ENCODE assay signal across 27 cellular contexts in the genomic region with DNA sequence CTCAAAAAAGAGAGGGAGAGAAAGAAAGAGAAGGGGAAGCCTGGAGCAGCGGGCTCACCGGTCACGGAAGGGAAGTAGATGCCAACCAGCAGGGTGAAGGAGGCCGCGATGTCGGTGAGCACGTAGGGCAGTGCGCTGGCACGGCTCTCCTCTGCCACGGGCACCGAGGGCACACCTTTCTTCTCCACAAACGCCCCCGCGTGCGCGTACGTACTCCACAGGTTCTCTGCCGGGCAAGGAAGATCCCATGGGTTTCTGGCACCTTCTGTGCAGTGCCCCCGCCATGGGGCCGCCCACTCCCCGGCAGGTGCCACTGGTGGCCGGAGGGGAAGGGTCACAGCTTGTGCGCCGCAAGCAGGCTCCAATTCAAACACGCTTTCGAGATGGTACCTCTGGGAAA. TPM values are rescaled to one million over a fixed set of nuclear protein-coding genes. Genes with fewer than 3 reads are reported as not detected.
DNase-seq lines count a peak whose midpoint lies in the region; ATAC-seq, FAIRE-seq and TF ChIP-seq lines count a peak whose summit lies in the region.
"Had no signal": no experiment of that assay in that cellular context is flagged by ENCODE, and none has a peak within 500 bp of the region (broad histone marks: within the 10 kb centered on the region; RNA-seq: fewer than 3 reads in every experiment).

No MANE protein-coding gene starts in this region.

- peaks cover 26 to 66% of the 10 kb centered on the region in 2 experiments for H3K36me3 ChIP-seq in HepG2 (replicated peaks in 1 of 2; ENCODE audit: control insufficient read depth in 1 of 2, insufficient read depth in 2 of 2, low read length in 2 of 2)
- H3K36me3 ChIP-seq in right lobe of liver, result peaks cover 0 to 80% (median 41%) of the 10 kb centered on the region in 4 donors

- TF ChIP-seq CTCF in HepG2 (CRISPR knock-in tag; IDR thresholded peaks at IDR 0.05), result no peak
- TF ChIP-seq CTCF in right lobe of liver (IDR thresholded peaks at IDR 0.05), result no peak
- no peak for TF ChIP-seq CTCF in progenitor cell of endocrine pancreas (IDR thresholded peaks at IDR 0.05; ENCODE audit: unreplicated experiment)
- no peak for TF ChIP-seq CTCF in lower leg skin (IDR thresholded peaks at IDR 0.05)

- POLR2A ChIA-PET in activated CD4-positive, alpha-beta T cell treated with anti-CD3 and anti-CD28 coated beads, Interleukin-2, amount 10 ng/mL, durations not matched to agents 7 days and 5 days (lab: Charles Lee), result no interaction called here
- POLR2A ChIA-PET in HepG2 (lab: Yijun Ruan, JAX), result no interaction called here

- no TSS peak for BruUV-seq in HepG2 (replicated peaks; lab: Mats Ljungman, UMichigan)

- CTCF ChIA-PET in activated CD4-positive, alpha-beta T cell treated with anti-CD3 and anti-CD28 coated beads, Interleukin-2, amount 10 ng/mL, durations not matched to agents 7 days and 5 days (lab: Charles Lee), result no interaction called here
- CTCF ChIA-PET in HepG2 (lab: Yijun Ruan, JAX; ENCODE audit: low intra/inter-chr PET ratio, low total read pairs), result no interaction called here

- 94% methylated on average over 17 of the region's 26 CpGs for WGBS in HepG2 (ENCODE audit: low lambda C conversion rate)
- WGBS in right lobe of liver (ENCODE audit: insufficient coverage, low coverage, low lambda C conversion rate, missing lambda C conversion rate), result no CpG with 5 or more reads among the region's 26 CpGs
- 86 to 91% methylated on average over 25 to 26 of the region's 26 CpGs for WGBS in lower leg skin, 2 donors

- ATAC-seq in HepG2 (no peak), right lobe of liver (no peak), HG02588 (IDR thresholded peaks at IDR 0.05; ENCODE audit: unreplicated experiment) (no peak)
- ATAC-seq in effector memory CD8-positive, alpha-beta T cell (replicated peaks), result no peak
- ATAC-seq: GM12878, Right ventricle myocardium inferior had no signal

- intact Hi-C loops in activated CD4-positive, alpha-beta T cell treated with anti-CD3 and anti-CD28 coated beads, Interleukin-2, amount 10 ng/mL, durations not matched to agents 24 days and 14 days (cut with micrococcal nuclease), result no loop called here
- intact Hi-C loops in HepG2 (cut with micrococcal nuclease; ENCODE audit: unreplicated experiment), result no loop called here
- intact Hi-C loops in right lobe of liver (cut with DNase I), result no loop called here
- intact Hi-C loops in lower leg skin (cut with DNase I; ENCODE audit: low total_unique reads), result no loop called here

- no peaks in the 10 kb centered on the region for H3K4me1 Mint-ChIP-seq in activated CD4-positive, alpha-beta T cell treated with anti-CD3 and anti-CD28 coated beads, Interleukin-2, amount 10 ng/mL, durations not matched to agents 24 days and 14 days
- H3K4me1 Mint-ChIP-seq in activated CD4-positive, alpha-beta T cell treated with anti-CD3 and anti-CD28 coated beads, Interleukin-2, amount 10 ng/mL, durations not matched to agents 7 days and 5 days, result no peaks in the 10 kb centered on the region
- H3K4me1 Mint-ChIP-seq in effector memory CD8-positive, alpha-beta T cell (ENCODE audit: low read depth in 2 of 2), result peaks cover 0 to 2% of the 10 kb centered on the region in 2 donors
- no peaks in the 10 kb centered on the region for H3K4me1 Mint-ChIP-seq in progenitor cell of endocrine pancreas (ENCODE audit: low read depth)

- H3K79me2 ChIP-seq in HepG2 (ENCODE audit: insufficient read depth, low read length), result no peaks in the 10 kb centered on the region

- TF ChIP-seq EP300 in HepG2 (IDR thresholded peaks at IDR 0.05; ENCODE audit: low read depth in 2 of 2, low read length in 2 of 2), result no peak
- TF ChIP-seq EP300 in HepG2 (CRISPR knock-in tag; IDR thresholded peaks at IDR 0.05; ENCODE audit: borderline replicate concordance), result no peak

- H3K27me3 ChIP-seq in HepG2 (ENCODE audit: control insufficient read depth in 1 of 2, insufficient read depth in 2 of 2, low read length in 2 of 2), result no peaks in the 10 kb centered on the region
- no peaks in the 10 kb centered on the region for H3K27me3 ChIP-seq in right lobe of liver
- H3K27me3 ChIP-seq: BLaER1, Peyer's patch had no signal

- H3K27me3 Mint-ChIP-seq in activated CD4-positive, alpha-beta T cell treated with anti-CD3 and anti-CD28 coated beads, Interleukin-2, amount 10 ng/mL, durations not matched to agents 24 days and 14 days, result no peaks in the 10 kb centered on the region
- H3K27me3 Mint-ChIP-seq in activated CD4-positive, alpha-beta T cell treated with anti-CD3 and anti-CD28 coated beads, Interleukin-2, amount 10 ng/mL, durations not matched to agents 7 days and 5 days, result no peaks in the 10 kb centered on the region
- no peaks in the 10 kb centered on the region for H3K27me3 Mint-ChIP-seq in effector memory CD8-positive, alpha-beta T cell
- no peaks in the 10 kb centered on the region for H3K27me3 Mint-ChIP-seq in progenitor cell of endocrine pancreas
- H3K27me3 Mint-ChIP-seq: CD4-positive, alpha-beta T cell had no signal

- no peak overlapping the region for H3K4me2 ChIP-seq in HepG2 (ENCODE audit: low read depth, low read length)
- H3K4me2 ChIP-seq: BLaER1, KMS-11 had no signal

- H3K4me3 ChIP-seq in HepG2 (replicated peaks in 1 of 3; ENCODE audit: insufficient read depth in 1 of 3, low read depth in 2 of 3, low read length in 3 of 3), result no peak overlapping the region
- H3K4me3 ChIP-seq in right lobe of liver, result no peak overlapping the region
- no peak overlapping the region for H3K4me3 ChIP-seq in lower leg skin (ENCODE audit: low read depth, poor library complexity, severe bottlenecking)
- H3K4me3 ChIP-seq: BLaER1, GM12878, Peyer's patch had no signal

- no peaks in the 10 kb centered on the region for H4K20me1 ChIP-seq in HepG2 (ENCODE audit: insufficient read depth, low read length)
- H4K20me1 ChIP-seq: BLaER1 had no signal

- no peak for TF ChIP-seq POLR2A in HepG2 (IDR thresholded peaks at IDR 0.05; ENCODE audit: insufficient read depth in 1 of 2, low read depth in 2 of 2, low read length in 2 of 2)
- TF ChIP-seq POLR2A in right lobe of liver (IDR thresholded peaks at IDR 0.05), result no peak
- TF ChIP-seq POLR2A in lower leg skin (IDR thresholded peaks at IDR 0.05), result no peak

- H3K4me3 Mint-ChIP-seq in activated CD4-positive, alpha-beta T cell treated with anti-CD3 and anti-CD28 coated beads, Interleukin-2, amount 10 ng/mL, durations not matched to agents 24 days and 14 days, result no peak overlapping the region
- H3K4me3 Mint-ChIP-seq in activated CD4-positive, alpha-beta T cell treated with anti-CD3 and anti-CD28 coated beads, Interleukin-2, amount 10 ng/mL, durations not matched to agents 7 days and 5 days, result no peak overlapping the region
- no peak overlapping the region for H3K4me3 Mint-ChIP-seq in effector memory CD8-positive, alpha-beta T cell
- H3K4me3 Mint-ChIP-seq in progenitor cell of endocrine pancreas (ENCODE audit: low read depth), result no peak overlapping the region
- H3K4me3 Mint-ChIP-seq: CD4-positive, alpha-beta T cell; HFFc6 had no signal

- peak overlapping the region; percentile 68 for H3K27ac Mint-ChIP-seq in activated CD4-positive, alpha-beta T cell treated with anti-CD3 and anti-CD28 coated beads, Interleukin-2, amount 10 ng/mL, durations not matched to agents 24 days and 14 days
- no peak overlapping the region for H3K27ac Mint-ChIP-seq in activated CD4-positive, alpha-beta T cell treated with anti-CD3 and anti-CD28 coated beads, Interleukin-2, amount 10 ng/mL, durations not matched to agents 7 days and 5 days
- H3K27ac Mint-ChIP-seq in effector memory CD8-positive, alpha-beta T cell, result peak overlapping the region; percentile 32 to 57
- H3K27ac Mint-ChIP-seq in progenitor cell of endocrine pancreas, result peak overlapping the region; percentile 52
- H3K27ac Mint-ChIP-seq: CD4-positive, alpha-beta T cell; HFFc6 had no signal

- no peak overlapping the region for H2AFZ ChIP-seq in HepG2 (ENCODE audit: low read length)

- H3K27ac ChIP-seq in HepG2 (ENCODE audit: extremely low read length, insufficient read depth, low read length), result no peak overlapping the region
- H3K27ac ChIP-seq in right lobe of liver, result no peak overlapping the region
- H3K27ac ChIP-seq: 22Rv1, BLaER1, KMS-11, Peyer's patch had no signal

- FAIRE-seq in HepG2 (lab: Jason Lieb, UNC), result no peak
- FAIRE-seq: GM12878 had no signal

- H3K9me3 Mint-ChIP-seq in activated CD4-positive, alpha-beta T cell treated with anti-CD3 and anti-CD28 coated beads, Interleukin-2, amount 10 ng/mL, durations not matched to agents 24 days and 14 days, result no peaks in the 10 kb centered on the region
- no peaks in the 10 kb centered on the region for H3K9me3 Mint-ChIP-seq in activated CD4-positive, alpha-beta T cell treated with anti-CD3 and anti-CD28 coated beads, Interleukin-2, amount 10 ng/mL, durations not matched to agents 7 days and 5 days
- H3K9me3 Mint-ChIP-seq in effector memory CD8-positive, alpha-beta T cell, result no peaks in the 10 kb centered on the region
- no peaks in the 10 kb centered on the region for H3K9me3 Mint-ChIP-seq in progenitor cell of endocrine pancreas (ENCODE audit: low read depth)
- H3K9me3 Mint-ChIP-seq: CD4-positive, alpha-beta T cell had no signal

- no peak overlapping the region for H3K9ac ChIP-seq in HepG2 (ENCODE audit: insufficient read depth, low read depth, low read length)
- H3K9ac ChIP-seq: BLaER1, KMS-11 had no signal

- no peak for TF ChIP-seq RAD21 in HepG2 (CRISPR knock-in tag; IDR thresholded peaks at IDR 0.05)

- H3K9me3 ChIP-seq in HepG2 (ENCODE audit: low read length), result no peaks in the 10 kb centered on the region
- H3K9me3 ChIP-seq in right lobe of liver, result no peaks in the 10 kb centered on the region
- H3K9me3 ChIP-seq: BLaER1, Peyer's patch had no signal

- in situ Hi-C loops in HepG2 (cut with HindIII; ENCODE audit: extremely low pct_ligation_motif_present, low pct_unique_long_range_greater_than_20kb), result no loop called here

- peaks cover 37% of the 10 kb centered on the region for H3K36me3 Mint-ChIP-seq in activated CD4-positive, alpha-beta T cell treated with anti-CD3 and anti-CD28 coated beads, Interleukin-2, amount 10 ng/mL, durations not matched to agents 24 days and 14 days (ENCODE audit: low read depth)
- peaks cover 31% of the 10 kb centered on the region for H3K36me3 Mint-ChIP-seq in activated CD4-positive, alpha-beta T cell treated with anti-CD3 and anti-CD28 coated beads, Interleukin-2, amount 10 ng/mL, durations not matched to agents 7 days and 5 days (ENCODE audit: low read depth)
- H3K36me3 Mint-ChIP-seq in effector memory CD8-positive, alpha-beta T cell (ENCODE audit: insufficient read depth), result peaks cover 29% of the 10 kb centered on the region
- peaks cover 11% of the 10 kb centered on the region for H3K36me3 Mint-ChIP-seq in progenitor cell of endocrine pancreas (ENCODE audit: insufficient read depth)

- no peak for DNase-seq in activated CD4-positive, alpha-beta T cell treated with anti-CD3 and anti-CD28 coated beads, Interleukin-2, amount 10 ng/mL, durations not matched to agents 24 days and 14 days
- no peak for DNase-seq in activated CD4-positive, alpha-beta T cell treated with anti-CD3 and anti-CD28 coated beads, Interleukin-2, amount 10 ng/mL, durations not matched to agents 7 days and 5 days
- DNase-seq in HepG2 (ENCODE audit: low spot score), result no peak
- no peak for DNase-seq in right lobe of liver
- DNase-seq in effector memory CD8-positive, alpha-beta T cell, result no peak
- DNase-seq in progenitor cell of endocrine pancreas (ENCODE audit: low spot score, unreplicated experiment), result no peak
- DNase-seq in lower leg skin (ENCODE audit: low spot score in 2 of 2), result no peak
- DNase-seq: ACHN; CD4-positive, alpha-beta T cell; COR-L47; DND-41; H7; HFFc6; NCI-H1092 treated with DMSO at 0.1 percent for 48 hours; NCI-H1436 treated with DMSO at 0.1 percent for 48 hours; NCI-H1930; NCI-H2227 treated with DMSO at 0.1 percent for 48 hours; NCI-H510A; NCI-H774; NK-92 treated with Interleukin-12 subunit alpha and Interleukin-12 subunit beta, amount 100 ng/mL, for 24 hours; Peyer's patch had no signal

- H3K4me1 ChIP-seq in HepG2 (ENCODE audit: insufficient read depth, low read length) (no peaks in the 10 kb centered on the region), right lobe of liver (no peaks in the 10 kb centered on the region)
- H3K4me1 ChIP-seq: BLaER1, Peyer's patch had no signal

RNA-seq across cellular contexts. Expression of a gene that starts 30.3 kb away (rescaled TPM):
- 32.1 and 33.4 TPM in 2 replicates for total RNA-seq in activated CD4-positive, alpha-beta T cell treated with anti-CD3 and anti-CD28 coated beads, Interleukin-2, amount 10 ng/mL, durations not matched to agents 24 days and 14 days
- total RNA-seq in activated CD4-positive, alpha-beta T cell treated with anti-CD3 and anti-CD28 coated beads, Interleukin-2, amount 10 ng/mL, durations not matched to agents 7 days and 5 days, result 100 to 1,000 TPM; 102 to 120 TPM
- total RNA-seq in HepG2 (2016; rRNA removed; fragmentation: Illumina TruSeq; extraction: Trizol) (7.4 and 14.0 TPM in 2 replicates), right lobe of liver (10 to 100 TPM; 38.9 to 65.2 (median 53.3) TPM), progenitor cell of endocrine pancreas (76.3 and 80.8 TPM in 2 replicates), lower leg skin (10 to 100 TPM; 10.6 to 32.2 (median 18.1) TPM)
- 9.5 and 12.5 TPM in 2 replicates for total RNA-seq in HepG2 (2016; cell fraction: cytosol; rRNA removed; fragmentation: Illumina TruSeq; extraction: Trizol; ENCODE audit: low read depth)
- 5.2 and 15.7 TPM in 2 replicates for total RNA-seq in HepG2 (2016; cell fraction: insoluble cytoplasmic fraction; rRNA removed; fragmentation: Illumina TruSeq; extraction: Trizol)
- 6.9 and 7.7 TPM in 2 replicates for total RNA-seq in HepG2 (2016; cell fraction: membrane; rRNA removed; fragmentation: Illumina TruSeq; extraction: Trizol)
- 21.8 and 25.8 TPM in 2 replicates for total RNA-seq in HepG2 (2016; cell fraction: nucleus; rRNA removed; fragmentation: Illumina TruSeq; extraction: Trizol)
- 18.5 and 25.6 TPM in 2 replicates for polyA plus RNA-seq in HepG2 (2011; rRNA removed)
- 11.8 and 15.1 TPM in 2 replicates for polyA plus RNA-seq in HepG2 (2011; cell fraction: cytosol; rRNA removed)
- polyA plus RNA-seq in HepG2 (2011; cell fraction: nucleus; rRNA removed), result 164 and 213 TPM in 2 replicates
- polyA plus RNA-seq in HepG2 (2012), result 28.2 and 30.9 TPM in 2 replicates
- 1.4 and 1.6 TPM in 2 replicates for polyA plus RNA-seq in HepG2 (2016; cell fraction: cytosol; fragmentation: Illumina TruSeq; extraction: Trizol; ENCODE audit: low read depth)
- polyA plus RNA-seq in HepG2 (2016; cell fraction: insoluble cytoplasmic fraction; fragmentation: Illumina TruSeq; extraction: Trizol; ENCODE audit: low read depth), result 6.3 and 7.6 TPM in 2 replicates
- polyA plus RNA-seq in HepG2 (2016; cell fraction: membrane; fragmentation: Illumina TruSeq; extraction: Trizol; ENCODE audit: low read depth), result 3.2 and 3.7 TPM in 2 replicates
- 88.5 and 93.5 TPM in 2 replicates for polyA plus RNA-seq in HepG2 (2016; cell fraction: nucleus; fragmentation: Illumina TruSeq; extraction: Trizol; ENCODE audit: insufficient read depth, low read depth)
- polyA minus RNA-seq in HepG2 (2011; rRNA and poly(A)+ RNA removed; ENCODE audit: low replicate concordance), result 6.3 and 47.1 TPM in 2 replicates
- 14.7 and 16.2 TPM in 2 replicates for polyA minus RNA-seq in HepG2 (2011; cell fraction: cytosol; rRNA and poly(A)+ RNA removed)
- 40.3 and 44.4 TPM in 2 replicates for polyA minus RNA-seq in HepG2 (2011; cell fraction: nucleus; rRNA and poly(A)+ RNA removed)
